17 cellular contexts compared by ENCODE assay signal in the genomic region with DNA sequence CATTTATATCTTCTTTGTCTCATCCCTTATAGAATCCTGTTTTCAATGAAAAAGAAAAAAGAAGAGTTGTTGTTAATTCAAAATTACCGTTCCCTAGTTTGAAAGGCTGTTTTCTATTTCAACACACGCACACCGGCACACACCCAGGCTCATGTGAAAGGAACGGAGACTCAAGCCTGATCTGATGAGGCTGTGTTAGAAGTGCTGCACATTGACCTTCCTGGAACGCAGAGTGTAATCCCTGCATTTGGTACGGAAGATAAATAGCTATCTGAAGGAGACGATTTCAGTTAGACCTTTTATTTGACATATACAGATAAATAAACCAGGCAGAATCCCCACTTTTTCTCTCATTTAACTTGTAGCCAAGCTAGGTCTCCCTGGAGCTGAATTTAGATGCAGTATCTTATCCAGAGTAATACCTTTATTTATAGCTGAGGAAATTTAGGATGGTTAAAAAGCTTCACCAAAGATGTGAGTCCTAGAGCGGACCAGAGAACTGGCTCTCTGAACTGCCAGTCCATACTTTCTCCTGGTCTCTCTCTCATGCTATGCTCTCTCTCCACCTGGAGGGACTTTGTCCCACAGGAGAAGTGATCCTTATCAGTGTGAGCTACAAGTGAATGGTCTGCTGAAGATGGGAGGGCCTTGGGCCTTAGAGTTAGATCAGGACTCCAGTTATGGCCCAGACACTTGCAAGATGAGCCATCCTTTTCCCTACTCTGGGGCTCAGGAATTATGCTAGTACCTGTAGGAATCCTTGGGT. TPM values are rescaled to one million over a fixed set of nuclear protein-coding genes. Genes with fewer than 3 reads are reported as not detected.
DNase-seq lines count a peak whose midpoint lies in the region; ATAC-seq, FAIRE-seq and TF ChIP-seq lines count a peak whose summit lies in the region.
"Had no signal": no experiment of that assay in that cellular context is flagged by ENCODE, and none has a peak within 500 bp of the region (broad histone marks: within the 10 kb centered on the region; RNA-seq: fewer than 3 reads in every experiment).

No MANE protein-coding gene starts in this region.

- no peaks in the 10 kb centered on the region for H3K9me1 ChIP-seq in IMR-90 (ENCODE audit: insufficient read depth, low read length)

- no peak overlapping the region for H4K8ac ChIP-seq in IMR-90 (ENCODE audit: low read depth in 2 of 2, low read length in 2 of 2)

- H3K9ac ChIP-seq in IMR-90 (ENCODE audit: low read depth, low read length) = no peak overlapping the region

- no peaks in the 10 kb centered on the region for H3K4me1 ChIP-seq in IMR-90 (ENCODE audit: control insufficient read depth, insufficient read depth, low read length)
- no peaks in the 10 kb centered on the region for H3K4me1 ChIP-seq in hepatocyte (ENCODE audit: insufficient read depth)
- peaks cover 0 to 2% of the 10 kb centered on the region in 2 donors for H3K4me1 ChIP-seq in small intestine (ENCODE audit: control insufficient read depth in 2 of 2, insufficient read depth in 1 of 2, low read depth in 1 of 2, low read length in 1 of 2)

- no peak overlapping the region for H2BK5ac ChIP-seq in IMR-90 (ENCODE audit: low read depth, low read length, poor library complexity, severe bottlenecking)

- no TSS peak for BruUV-seq in IMR-90 (replicated peaks; lab: Mats Ljungman, UMichigan)

- no peak for TF ChIP-seq RAD21 in IMR-90 (IDR thresholded peaks at IDR 0.05; ENCODE audit: low read length)

- no peak overlapping the region for H4K91ac ChIP-seq in IMR-90 (ENCODE audit: insufficient read depth, low read depth, low read length)

- H3K79me1 ChIP-seq in IMR-90 (ENCODE audit: low read depth in 1 of 2, low read length in 2 of 2) = peaks cover 15 to 30% of the 10 kb centered on the region in 2 experiments

- peaks cover 14% of the 10 kb centered on the region for H3K4me1 Mint-ChIP-seq in T-helper 17 cell

- no peak overlapping the region for H2BK20ac ChIP-seq in IMR-90 (ENCODE audit: low read depth, low read length)

- no peaks in the 10 kb centered on the region for H3K9me2 ChIP-seq in hepatocyte (replicated peaks; ENCODE audit: insufficient read depth)

- no peak overlapping the region for H2BK120ac ChIP-seq in IMR-90 (ENCODE audit: low read depth, low read length)

- H3K4me2 ChIP-seq in IMR-90 (ENCODE audit: low read depth, low read length) = no peak overlapping the region
- H3K4me2 ChIP-seq in hepatocyte = peak overlapping the region; percentile 49
- H3K4me2 ChIP-seq: GM23338 had no signal

- peaks cover 4% of the 10 kb centered on the region; the same call in 1 of the 2 replicates for H4K20me1 ChIP-seq in IMR-90 (ENCODE audit: insufficient read depth, low read length)
- no peaks in the 10 kb centered on the region for H4K20me1 ChIP-seq in hepatocyte (ENCODE audit: insufficient read depth, poor library complexity, severe bottlenecking)

- no peaks in the 10 kb centered on the region for H3K36me3 Mint-ChIP-seq in T-helper 17 cell (ENCODE audit: low read depth)

- peak overlapping the region; percentile 2 for H3K27ac Mint-ChIP-seq in T-helper 17 cell

- H3K14ac ChIP-seq in IMR-90 (replicated peaks; ENCODE audit: low read depth, low read length) = no peak overlapping the region

- ATAC-seq in IMR-90 (ENCODE audit: low read depth) (no peak), T-helper 17 cell (no peak)
- ATAC-seq: CD8-positive, alpha-beta T cell; GM23338 had no signal

- no peak overlapping the region for H3K23ac ChIP-seq in IMR-90 (ENCODE audit: low read depth, low read length)

- H2AK5ac ChIP-seq in IMR-90 (ENCODE audit: low read depth, low read length) = peak overlapping the region; percentile 64; the same call in 1 of the 2 replicates

- in situ Hi-C loops in IMR-90 (cut with MboI; ENCODE audit: low sequenced_read_pairs) = no loop called here

- dilution Hi-C loops in IMR-90 (cut with HindIII; ENCODE audit: low sequenced_read_pairs, unreplicated experiment) = no loop called here

- intact Hi-C loops in IMR-90 (cut with micrococcal nuclease) = no loop called here

- no peak for TF ChIP-seq POLR2A in IMR-90 (IDR thresholded peaks at IDR 0.05; ENCODE audit: low read depth, low read length)

- no peak for FAIRE-seq in small intestine (lab: Jason Lieb, UNC)
- FAIRE-seq: D721Med, G401.6, GM12891 had no signal

- H3K4me3 ChIP-seq in IMR-90 (ENCODE audit: insufficient read depth, low read depth, low read length) (no peak overlapping the region), hepatocyte (no peak overlapping the region), small intestine (ENCODE audit: low read depth in 1 of 2, low read length in 2 of 2) (no peak overlapping the region)
- H3K4me3 ChIP-seq: GM23338 had no signal

- H3K79me2 ChIP-seq in hepatocyte = peaks cover 68% of the 10 kb centered on the region

- H3K27ac ChIP-seq in IMR-90 (ENCODE audit: insufficient read depth, low read length) (no peak overlapping the region), hepatocyte (peak overlapping the region; percentile 2), small intestine (ENCODE audit: low read depth in 1 of 2, low read length in 1 of 2) (no peak overlapping the region)

- H2AK9ac ChIP-seq in IMR-90 (replicated peaks; ENCODE audit: low read depth, low read length, poor library complexity) = no peak overlapping the region

- H3K18ac ChIP-seq in IMR-90 (ENCODE audit: low read depth, low read length) = no peak overlapping the region

- H3K27me3 ChIP-seq in IMR-90 (ENCODE audit: control insufficient read depth, insufficient read depth, low read length) (no peaks in the 10 kb centered on the region), hepatocyte (no peaks in the 10 kb centered on the region), small intestine (ENCODE audit: control insufficient read depth in 2 of 2, insufficient read depth in 2 of 2, low read length in 2 of 2) (no peaks in the 10 kb centered on the region)

- H3K4ac ChIP-seq in IMR-90 (ENCODE audit: low read depth, low read length) = no peak overlapping the region

- TF ChIP-seq CTCF in IMR-90 (conservative IDR thresholded peaks at IDR 0.05; ENCODE audit: low read depth, low read length) (no peak), hepatocyte (IDR thresholded peaks at IDR 0.05; ENCODE audit: poor library complexity) (no peak)

- WGBS in IMR-90 (ENCODE audit: extremely low coverage in 2 of 2, insufficient read length in 1 of 2), 2 experiments = no CpG with 5 or more reads among the region's 8 CpGs
- WGBS in hepatocyte (ENCODE audit: low lambda C conversion rate, missing lambda C conversion rate) = 47% methylated on average over 8 of the region's 8 CpGs
- 57 to 83% (median 76%) methylated on average over 8 of the region's 8 CpGs for WGBS in small intestine, 3 donors

- no peak overlapping the region for H2AFZ ChIP-seq in IMR-90 (replicated peaks; ENCODE audit: low read length, poor library complexity)
- H2AFZ ChIP-seq in hepatocyte = no peak overlapping the region
- H2AFZ ChIP-seq: GM23338 had no signal

- H3K36me3 ChIP-seq in IMR-90 (ENCODE audit: control insufficient read depth, insufficient read depth, low read length) (0 out of 2 replicates have a peak, but pooled peaks cover 1% of the 10 kb centered on the region), hepatocyte (replicated peaks; ENCODE audit: insufficient read depth, low read depth) (no peaks in the 10 kb centered on the region), small intestine (ENCODE audit: control insufficient read depth in 2 of 2, insufficient read depth in 2 of 2, low read length in 2 of 2) (no peaks in the 10 kb centered on the region)

- H4K5ac ChIP-seq in IMR-90 (ENCODE audit: low read depth, low read length) = no peak overlapping the region

- DNase-seq in IMR-90 (no peak), T-helper 17 cell (no peak), hepatocyte (ENCODE audit: low spot score) (no peak), small intestine (peak; percentile 25), NCI-H1694 treated with DMSO at 0.1 percent for 48 hours (lab: John Stamatoyannopoulos, UW) (no peak), dermis blood vessel endothelial cell (no peak)
- DNase-seq: CD8-positive, alpha-beta T cell; COR-L47; DMS153; DMS79 treated with DMSO at 0.1 percent for 48 hours; EL; H7 had no signal

- H3K9me3 ChIP-seq in IMR-90 (ENCODE audit: control insufficient read depth, insufficient read depth, low read length) (no peaks in the 10 kb centered on the region), T-helper 17 cell (ENCODE audit: control insufficient read depth, low read length, poor library complexity, severe bottlenecking) (no peaks in the 10 kb centered on the region), hepatocyte (ENCODE audit: low read depth) (no peaks in the 10 kb centered on the region), small intestine (ENCODE audit: control insufficient read depth, low read depth) (no peaks in the 10 kb centered on the region)

- POLR2A ChIA-PET in IMR-90 (lab: Charles Lee; ENCODE audit: unreplicated experiment) = no interaction called here

- H3K4me3 Mint-ChIP-seq in T-helper 17 cell = no peak overlapping the region
- H3K4me3 Mint-ChIP-seq: CD14-positive monocyte; CD8-positive, alpha-beta T cell; GM23338 had no signal

- CTCF ChIA-PET in IMR-90 (lab: Yijun Ruan, JAX) = interaction anchor here (0.7 kb wide), 1 partner anchor 12 kb away, joined by 3 read pairs; no protein-coding TSS in a partner anchor

- no peak overlapping the region; the same call in 2 of the 3 replicates for H2BK15ac ChIP-seq in IMR-90 (ENCODE audit: low read depth, low read length)

- no peaks in the 10 kb centered on the region for H3K27me3 Mint-ChIP-seq in T-helper 17 cell

- H3K56ac ChIP-seq in IMR-90 (ENCODE audit: extremely low read depth, insufficient read depth, low read length) = no peak overlapping the region

TF ChIP-seq in IMR-90, 13 proteins besides CTCF, POLR2A, EP300 and RAD21:
- TF ChIP-seq CEBPB (IDR thresholded peaks at IDR 0.05; ENCODE audit: low read depth, low read length) = no peak
- TF ChIP-seq, protein P1, sequence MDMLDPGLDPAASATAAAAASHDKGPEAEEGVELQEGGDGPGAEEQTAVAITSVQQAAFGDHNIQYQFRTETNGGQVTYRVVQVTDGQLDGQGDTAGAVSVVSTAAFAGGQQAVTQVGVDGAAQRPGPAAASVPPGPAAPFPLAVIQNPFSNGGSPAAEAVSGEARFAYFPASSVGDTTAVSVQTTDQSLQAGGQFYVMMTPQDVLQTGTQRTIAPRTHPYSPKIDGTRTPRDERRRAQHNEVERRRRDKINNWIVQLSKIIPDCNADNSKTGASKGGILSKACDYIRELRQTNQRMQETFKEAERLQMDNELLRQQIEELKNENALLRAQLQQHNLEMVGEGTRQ (IDR thresholded peaks at IDR 0.05; ENCODE audit: low read depth, low read length) = no peak

RNA-seq across cellular contexts. Expression of a gene that starts 30.6 kb away (rescaled TPM):
- total RNA-seq in IMR-90 (2012; rRNA removed) (20.4 and 23.1 TPM in 2 replicates), T-helper 17 cell (100 to 1,000 TPM; 173 to 188 TPM), hepatocyte (18.1 and 21.5 TPM in 2 replicates), dermis blood vessel endothelial cell (26.5 and 33.5 TPM in 2 replicates)
- polyA plus RNA-seq in IMR-90 (2012; rRNA removed) (6.9 and 11.5 TPM in 2 replicates), hepatocyte (10.9 and 13.8 TPM in 2 replicates), small intestine (10 to 100 TPM; 12.4 to 22.6 (median 13.9) TPM)
- polyA plus RNA-seq in IMR-90 (2012; cell fraction: cytosol; rRNA removed) = 2.0 and 3.7 TPM in 2 replicates
- polyA plus RNA-seq in IMR-90 (2012; cell fraction: nucleus; rRNA removed; ENCODE audit: low replicate concordance) = 6.4 and 26.8 TPM in 2 replicates
